ENCODE assay signal across 10 cellular contexts in genomic region chr19:54943772-54944361, GRCh38. TPM values are rescaled to one million over a fixed set of nuclear protein-coding genes. Genes with fewer than 3 reads are reported as not detected.
"Had no signal": no experiment of that assay in that cellular context is flagged by ENCODE, and none has a peak within 500 bp of the region (broad histone marks: within the 10 kb centered on the region; RNA-seq: fewer than 3 reads in every experiment).

No MANE protein-coding gene starts in this region.

RNA-seq across cellular contexts. Expression of gene NLRP7, which starts 3.5 kb away (rescaled TPM):
- total RNA-seq: activated CD4-positive, alpha-beta T cell treated with anti-CD3 and anti-CD28 coated beads, Interleukin-2, amount 10 ng/mL, durations not matched to agents 24 days and 14 days; activated CD8-positive, alpha-beta memory T cell treated with anti-CD3 and anti-CD28 coated beads, Interleukin-2, amount 10 ng/mL, durations not matched to agents 7 days and 5 days; activated T-helper 1 cell treated with anti-CD3 and anti-CD28 coated beads, Interleukin-12 subunit alpha, Interleukin-12 subunit beta, Interleukin-2, Interleukin-4 antibody, amounts not matched to agents 30 ng/mL and 10 ng/mL and 1 ng/mL, durations not matched to agents 14 hours and 24 hours and 36 hours; aorta; breast epithelium; MCF 10A; T-helper 17 cell had no signal
- polyA plus RNA-seq: aorta had no signal

RNA-seq across cellular contexts. Expression of gene NLRP2, which starts 22.3 kb away (rescaled TPM):
- total RNA-seq: MCF 10A, OCI-LY7, SK-MEL-5 had no signal

RNA-seq across cellular contexts. Expression of gene NCR1, which starts 37.9 kb away (rescaled TPM):
- total RNA-seq: activated B cell treated with CpG ODN at 0.5 μM for 24 hours; activated CD4-positive, alpha-beta T cell treated with anti-CD3 and anti-CD28 coated beads, Interleukin-2, amount 10 ng/mL, durations not matched to agents 24 days and 14 days; activated T-helper 1 cell treated with anti-CD3 and anti-CD28 coated beads, Interleukin-12 subunit alpha, Interleukin-12 subunit beta, Interleukin-2, Interleukin-4 antibody, amounts not matched to agents 30 ng/mL and 10 ng/mL and 1 ng/mL, durations not matched to agents 14 hours and 24 hours and 36 hours; MCF 10A; OCI-LY7; SK-MEL-5; T-helper 17 cell had no signal
- polyA plus RNA-seq: aorta had no signal
